ENCODE assay signal across 8 cellular contexts in the genomic region with DNA sequence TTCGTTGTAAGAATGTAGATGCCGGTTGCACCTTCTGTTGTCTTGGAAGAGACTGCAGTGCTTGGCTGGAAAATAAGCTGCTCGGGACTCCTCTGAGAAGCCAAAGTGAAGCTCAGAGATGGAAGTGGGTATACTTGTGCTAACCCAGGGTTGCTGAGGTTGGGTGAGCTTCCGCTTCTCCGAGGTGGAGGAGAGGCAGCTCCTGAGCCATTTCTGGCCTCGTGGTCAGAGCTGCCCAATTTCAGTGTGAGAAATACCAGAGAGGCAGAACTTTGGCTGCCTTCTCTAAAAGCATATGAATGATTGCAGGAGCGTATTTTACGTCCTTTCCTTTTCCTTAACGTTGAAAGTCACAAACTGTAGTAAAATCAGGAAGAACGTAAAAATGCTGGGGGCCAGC.
DNase-seq lines count a peak whose midpoint lies in the region; ATAC-seq and TF ChIP-seq lines count a peak whose summit lies in the region.
"Not testable (repeated sequence)": the region's sequence is repeated elsewhere in the genome, so short reads cannot be mapped to it uniquely, and the experiment has no call there.

No MANE protein-coding gene starts in this region.

- H3K27me3 ChIP-seq in adipocyte (replicated peaks; ENCODE audit: control insufficient read depth, insufficient read depth, low read length); subcutaneous abdominal adipose tissue (ENCODE audit: control insufficient read depth in 5 of 5, insufficient read depth in 4 of 5, low read length in 5 of 5): not testable (repeated sequence)

- H3K36me3 ChIP-seq in SK-N-MC (ENCODE audit: insufficient read depth, low read length); adipocyte (ENCODE audit: control insufficient read depth, insufficient read depth, low read length, severe bottlenecking); subcutaneous abdominal adipose tissue (ENCODE audit: control insufficient read depth in 5 of 5, insufficient read depth in 5 of 5, low read length in 5 of 5): not testable (repeated sequence)

- not testable (repeated sequence) for DNase-seq in GM12865 (ENCODE audit: low read depth); SK-N-MC (ENCODE audit: low read depth, low spot score); adipocyte (ENCODE audit: low read depth); fibroblast of villous mesenchyme (ENCODE audit: low read depth); naive B cell

- not testable (repeated sequence) for H3K9me3 ChIP-seq in SK-N-MC (ENCODE audit: low read depth, low read length); adipocyte (ENCODE audit: control insufficient read depth, low read length); subcutaneous abdominal adipose tissue (ENCODE audit: control insufficient read depth in 5 of 5, low read length in 5 of 5)

- not testable (repeated sequence) for TF ChIP-seq CTCF in GM12865 (IDR thresholded peaks at IDR 0.05; ENCODE audit: insufficient read depth, low read depth, low read length, missing control alignments); fibroblast of villous mesenchyme (IDR thresholded peaks at IDR 0.05; ENCODE audit: insufficient read depth, low read depth, low read length)

- H3K9me3 Mint-ChIP-seq in naive B cell = not testable (repeated sequence)

- H3K27me3 Mint-ChIP-seq in naive B cell = peaks cover 0 to 10% (median 0%) of the 10 kb centered on the region in 3 donors

- not testable (repeated sequence) for H3K27ac Mint-ChIP-seq in naive B cell

- H3K27ac ChIP-seq in SK-N-MC = not testable (repeated sequence)
- H3K27ac ChIP-seq in subcutaneous abdominal adipose tissue (ENCODE audit: low read depth, low read length) = peak overlapping the region; percentile 62

- ATAC-seq in GM21619 (IDR thresholded peaks at IDR 0.05; ENCODE audit: unreplicated experiment) (peak; percentile 24), HG03139 (IDR thresholded peaks at IDR 0.05; ENCODE audit: unreplicated experiment) (peak; percentile 29), naive B cell (ENCODE audit: low read depth in 2 of 2) (peak; percentile 59 to 81)

- H3K4me1 ChIP-seq in adipocyte (ENCODE audit: control insufficient read depth, insufficient read depth, low read length) (peaks cover 11% of the 10 kb centered on the region), subcutaneous abdominal adipose tissue (ENCODE audit: control insufficient read depth in 5 of 5, insufficient read depth in 5 of 5, low read length in 5 of 5) (peaks cover 1 to 27% (median 3%) of the 10 kb centered on the region in 5 donors)

- peak overlapping the region; percentile 49 for H3K4me3 ChIP-seq in GM12865 (ENCODE audit: low read depth, low read length)
- peak overlapping the region; percentile 73 for H3K4me3 ChIP-seq in SK-N-MC
- peak overlapping the region; percentile 77 for H3K4me3 ChIP-seq in adipocyte (ENCODE audit: low read length)
- H3K4me3 ChIP-seq in fibroblast of villous mesenchyme (ENCODE audit: low read depth, low read length) = peak overlapping the region; percentile 57
- peak overlapping the region; percentile 51 to 73 (median 59) for H3K4me3 ChIP-seq in subcutaneous abdominal adipose tissue (ENCODE audit: low read depth in 1 of 5, low read length in 5 of 5)

- not testable (repeated sequence) for H3K9ac ChIP-seq in SK-N-MC (ENCODE audit: insufficient read length)
- H3K9ac ChIP-seq in adipocyte (ENCODE audit: low read length) (peak overlapping the region; percentile 82), subcutaneous abdominal adipose tissue (ENCODE audit: low read length in 5 of 5) (peak overlapping the region in 3 of 5 donors; percentile 30 to 69 (median 46))

- H3K4me3 Mint-ChIP-seq in naive B cell = peak overlapping the region in 2 of 8 donors; percentile 6 to 27

- H3K4me1 Mint-ChIP-seq in naive B cell = not testable (repeated sequence)

- H3K36me3 Mint-ChIP-seq in naive B cell = not testable (repeated sequence)
